ENCODE assay signal across 28 cellular contexts in genomic region chr1:3441449-3441848, GRCh38. TPM values are rescaled to one million over a fixed set of nuclear protein-coding genes. Genes with fewer than 3 reads are reported as not detected.
A peak's percentile ranks its signal among the peaks of the same experiment; 100 is the strongest.
DNase-seq lines count a peak whose midpoint lies in the region; TF ChIP-seq lines count a peak whose summit lies in the region.
"Had no signal": no experiment of that assay in that cellular context is flagged by ENCODE, and none has a peak within 500 bp of the region (broad histone marks: within the 10 kb centered on the region; RNA-seq: fewer than 3 reads in every experiment).

No MANE protein-coding gene starts in this region.

- peaks cover 2% of the 10 kb centered on the region for H3K9me3 Mint-ChIP-seq in neural crest cell
- H3K9me3 Mint-ChIP-seq: activated naive CD8-positive, alpha-beta T cell treated with anti-CD3 and anti-CD28 coated beads, Interleukin-2, amount 50 U/mL, for 24 hours; GM23338; memory B cell had no signal

- 24 to 41% methylated on average over 8 of the region's 8 CpGs for WGBS in tibial nerve, 2 donors

- no peaks in the 10 kb centered on the region for H3K27me3 Mint-ChIP-seq in neural crest cell (ENCODE audit: low read depth)
- H3K27me3 Mint-ChIP-seq: activated naive CD8-positive, alpha-beta T cell treated with anti-CD3 and anti-CD28 coated beads, Interleukin-2, amount 50 U/mL, for 24 hours had no signal

- H3K4me1 Mint-ChIP-seq in neural crest cell, result peaks cover 61% of the 10 kb centered on the region
- H3K4me1 Mint-ChIP-seq: activated naive CD8-positive, alpha-beta T cell treated with anti-CD3 and anti-CD28 coated beads, Interleukin-2, amount 50 U/mL, for 24 hours; memory B cell had no signal

- peak overlapping the region; percentile 97 for H3K27ac Mint-ChIP-seq in neural crest cell (ENCODE audit: unreplicated experiment)
- H3K27ac Mint-ChIP-seq: activated naive CD8-positive, alpha-beta T cell treated with anti-CD3 and anti-CD28 coated beads, Interleukin-2, amount 50 U/mL, for 24 hours; GM23338; memory B cell had no signal

- TF ChIP-seq EP300 in tibial nerve (IDR thresholded peaks at IDR 0.05), result no peak

- DNase-seq in anterior cingulate cortex (lab: John Stamatoyannopoulos, UW) (peak in 32 of 58 donors; percentile 19 to 84 (median 46)), foreskin melanocyte (peak; percentile 85), neural crest cell (ENCODE audit: low read depth, low spot score) (no peak), tibial nerve (ENCODE audit: low spot score in 2 of 2) (no peak), T-helper 9 cell (no peak)
- DNase-seq in activated CD4-positive, alpha-beta T cell treated with anti-CD3 and anti-CD28 coated beads for 48 hours, result no peak
- no peak for DNase-seq in activated naive CD4-positive, alpha-beta T cell (lab: John Stamatoyannopoulos, UW)
- DNase-seq: activated CD4-positive, alpha-beta T cell treated with anti-CD3 and anti-CD28 coated beads for 4 hours; activated CD8-positive, alpha-beta memory T cell treated with anti-CD3 and anti-CD28 coated beads for 24 hours; activated gamma-delta T cell treated with Interleukin-2 at 50 U/mL for 16 hours; activated naive CD8-positive, alpha-beta T cell treated with anti-CD3 and anti-CD28 coated beads, Interleukin-2, amount 50 U/mL, for 24 hours; activated T-cell treated with anti-CD3 and anti-CD28 coated beads, Interleukin-2, amount 50 U/mL, for 1 hour; brain microvascular endothelial cell; effector CD8-positive, alpha-beta T cell; EL; Karpas-422; NCI-H1436; NCI-H2081 treated with DMSO at 0.1 percent for 48 hours; NCI-H774; retina; RPMI8226; stimulated activated CD4-positive, alpha-beta T cell treated with anti-CD3 and anti-CD28 coated beads, Interleukin-2, amount 100 ng/mL, for 24 hours had no signal

- no peaks in the 10 kb centered on the region for H3K36me3 Mint-ChIP-seq in neural crest cell (ENCODE audit: low read depth)
- H3K36me3 Mint-ChIP-seq: memory B cell had no signal

- peak overlapping the region; percentile 29 to 88 (median 70) for H3K27ac ChIP-seq in tibial nerve
- H3K27ac ChIP-seq: brain microvascular endothelial cell, C4-2B, hepatocyte had no signal

- peaks cover 0 to 13% (median 0%) of the 10 kb centered on the region in 4 donors for H3K9me3 ChIP-seq in tibial nerve

- TF ChIP-seq POLR2A in tibial nerve (IDR thresholded peaks at IDR 0.05), result no peak

- H3K4me3 ChIP-seq in tibial nerve, result no peak overlapping the region
- H3K4me3 ChIP-seq: GM23338, hepatocyte had no signal

- TF ChIP-seq CTCF in neural crest cell (conservative IDR thresholded peaks at IDR 0.05), result no peak
- no peak for TF ChIP-seq CTCF in tibial nerve (IDR thresholded peaks at IDR 0.05)

- H3K36me3 ChIP-seq in tibial nerve, result no peaks in the 10 kb centered on the region
- H3K36me3 ChIP-seq: brain microvascular endothelial cell had no signal

- H3K27me3 ChIP-seq in tibial nerve, result peaks cover 0 to 8% of the 10 kb centered on the region in 2 donors
- H3K27me3 ChIP-seq: hepatocyte had no signal

- H3K4me3 Mint-ChIP-seq in neural crest cell, result peak overlapping the region; percentile 82
- H3K4me3 Mint-ChIP-seq: activated naive CD8-positive, alpha-beta T cell treated with anti-CD3 and anti-CD28 coated beads, Interleukin-2, amount 50 U/mL, for 24 hours; GM23338; memory B cell had no signal

- H3K4me1 ChIP-seq in tibial nerve, result peaks cover 0 to 63% (median 22%) of the 10 kb centered on the region in 4 donors

RNA-seq across cellular contexts. Expression of gene ARHGEF16, which starts 13.0 kb away (rescaled TPM):
- total RNA-seq in neural crest cell, result 11.3 and 12.2 TPM in 2 replicates
- 10 to 100 TPM; 10.0 to 19.2 (median 17.1) TPM for total RNA-seq in tibial nerve
- total RNA-seq: myocyte; T-helper 1 cell treated with Interleukin-12 subunit alpha and Interleukin-12 subunit beta and Interleukin-4 antibody, amounts not matched to agents 30 ng/mL and 1 ng/mL, for 36 hours had no signal

Comparison
In these comparisons a context has a peak if more than half of its experiments do, and no peak if none do; other contexts are left out.
1. DNase-seq: peak in anterior cingulate cortex (32 of 58) and foreskin melanocyte (single experiment); none in neural crest cell (single experiment), tibial nerve (0 of 2), activated CD4-positive, alpha-beta T cell treated with anti-CD3 and anti-CD28 coated beads for 48 hours (single experiment), activated naive CD4-positive, alpha-beta T cell (0 of 4) and T-helper 9 cell (single experiment).